In the genomic region with DNA sequence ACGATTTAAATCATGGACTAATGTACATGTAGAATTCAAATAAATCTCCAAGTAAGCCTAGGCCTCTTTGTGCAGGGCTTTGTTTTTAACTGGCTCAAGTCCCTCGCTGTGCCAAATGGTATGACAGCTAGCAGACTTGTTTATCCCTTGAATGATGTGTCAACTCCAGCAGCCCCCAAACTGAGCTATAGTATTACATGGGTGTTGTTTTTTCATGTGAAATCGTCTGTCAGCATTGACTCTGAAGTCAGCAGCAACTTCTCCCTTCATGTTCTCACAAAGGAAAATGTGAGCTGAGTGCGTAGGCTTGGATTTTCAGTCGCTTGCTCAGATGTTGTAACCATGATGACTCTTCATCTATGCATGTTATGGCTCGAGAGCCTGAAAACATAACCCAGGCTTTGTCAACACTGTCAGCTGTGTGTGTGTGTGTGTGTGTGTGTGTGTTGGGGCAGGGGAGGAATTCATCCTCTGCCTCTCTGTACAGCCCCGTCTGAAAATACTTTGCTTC, we compare ENCODE assay signal across 10 cellular contexts.
DNase-seq lines count a peak whose midpoint lies in the region; ATAC-seq and TF ChIP-seq lines count a peak whose summit lies in the region.
"Had no signal": no experiment of that assay in that cellular context is flagged by ENCODE, and none has a peak within 500 bp of the region (broad histone marks: within the 10 kb centered on the region; RNA-seq: fewer than 3 reads in every experiment).

No MANE protein-coding gene starts in this region.

- ATAC-seq in activated naive CD4-positive, alpha-beta T cell treated with anti-CD3 and anti-CD28 coated beads, Interleukin-2, amount 50 U/mL, for 72 hours = peak; percentile 13 to 53
- ATAC-seq in GM21526 (IDR thresholded peaks at IDR 0.05; ENCODE audit: low FRiP score, unreplicated experiment) = no peak

- CTCF ChIA-PET in AG04449 (lab: Yijun Ruan, JAX) = interaction anchor here (1.1 to 1.2 kb wide), 2 partner anchors 12 to 77 kb away, joined by 3 to 4 read pairs; no protein-coding TSS in a partner anchor

- peak overlapping the region; percentile 82 for H3K4me3 Mint-ChIP-seq in HFFc6

- peaks cover 24% of the 10 kb centered on the region for H3K4me1 Mint-ChIP-seq in HFFc6 (ENCODE audit: low read depth)

- H3K36me3 Mint-ChIP-seq in HFFc6 (ENCODE audit: low read depth) = no peaks in the 10 kb centered on the region
- H3K36me3 Mint-ChIP-seq in activated naive CD4-positive, alpha-beta T cell treated with anti-CD3 and anti-CD28 coated beads, Interleukin-2, amount 50 U/mL, for 72 hours = no peaks in the 10 kb centered on the region

- no peaks in the 10 kb centered on the region for H3K27me3 Mint-ChIP-seq in HFFc6 (ENCODE audit: insufficient read depth)

- DNase-seq in AG04449 (ENCODE audit: low read depth, low spot score) (peak; percentile 100), HFFc6 (peak; percentile 97), kidney epithelial cell (ENCODE audit: low read depth) (peak; percentile 47), COR-L47 (lab: John Stamatoyannopoulos, UW) (no peak), NCI-H2107 treated with DMSO at 0.1 percent for 48 hours (lab: John Stamatoyannopoulos, UW; ENCODE audit: unreplicated experiment) (no peak), DMS 273 (lab: John Stamatoyannopoulos, UW; ENCODE audit: unreplicated experiment) (no peak)
- no peak for DNase-seq in activated naive CD4-positive, alpha-beta T cell treated with anti-CD3 and anti-CD28 coated beads, Interleukin-2, amount 50 U/mL, for 72 hours (ENCODE audit: low spot score in 2 of 2)
- DNase-seq: ovary, SHP77 had no signal

- H3K36me3 ChIP-seq in kidney epithelial cell (ENCODE audit: control insufficient read depth, insufficient read depth, low read length) = no peaks in the 10 kb centered on the region
- H3K36me3 ChIP-seq: ovary had no signal

- no peak for TF ChIP-seq CTCF in AG04449 (IDR thresholded peaks at IDR 0.05; ENCODE audit: insufficient read depth, low read length, missing control alignments)
- no peak for TF ChIP-seq CTCF in HFFc6 (IDR thresholded peaks at IDR 0.05)
- TF ChIP-seq CTCF in kidney epithelial cell (IDR thresholded peaks at IDR 0.05; ENCODE audit: insufficient read depth, low read length, poor library complexity, severe bottlenecking) = no peak

- peak overlapping the region; percentile 97 for H3K27ac Mint-ChIP-seq in HFFc6
- H3K27ac Mint-ChIP-seq in activated naive CD4-positive, alpha-beta T cell treated with anti-CD3 and anti-CD28 coated beads, Interleukin-2, amount 50 U/mL, for 72 hours = no peak overlapping the region

- no peaks in the 10 kb centered on the region for H3K9me3 Mint-ChIP-seq in HFFc6
- H3K9me3 Mint-ChIP-seq in activated naive CD4-positive, alpha-beta T cell treated with anti-CD3 and anti-CD28 coated beads, Interleukin-2, amount 50 U/mL, for 72 hours = no peaks in the 10 kb centered on the region

- POLR2A ChIA-PET in AG04449 (lab: Yijun Ruan, JAX) = interaction anchor here (1.0 to 1.2 kb wide), 2 partner anchors 31 to 37 kb away, joined by 5 read pairs; no protein-coding TSS in a partner anchor

- H3K4me3 ChIP-seq in AG04449 (ENCODE audit: low read depth, low read length) (no peak overlapping the region), kidney epithelial cell (ENCODE audit: low read depth, low read length) (no peak overlapping the region)
- H3K4me3 ChIP-seq: ovary had no signal

- H3K27me3 ChIP-seq in kidney epithelial cell (ENCODE audit: control insufficient read depth, insufficient read depth, low read length) = no peaks in the 10 kb centered on the region
- H3K27me3 ChIP-seq: ovary had no signal

Comparison
In these comparisons a context has a peak if more than half of its experiments do, and no peak if none do; other contexts are left out.
1. DNase-seq: peak in AG04449 (single experiment), HFFc6 (single experiment) and kidney epithelial cell (single experiment); none in activated naive CD4-positive, alpha-beta T cell treated with anti-CD3 and anti-CD28 coated beads, Interleukin-2, amount 50 U/mL, for 72 hours (0 of 2), COR-L47 (single experiment), NCI-H2107 treated with DMSO at 0.1 percent for 48 hours (single experiment) and DMS 273 (single experiment).